In genomic region chr6:48111143-48111506, GRCh38 we compare ENCODE assay signal across 9 cellular contexts. TPM values are rescaled to one million over a fixed set of nuclear protein-coding genes. Genes with fewer than 3 reads are reported as not detected.
DNase-seq lines count a peak whose midpoint lies in the region; ATAC-seq and TF ChIP-seq lines count a peak whose summit lies in the region.
"Had no signal": no experiment of that assay in that cellular context is flagged by ENCODE, and none has a peak within 500 bp of the region (broad histone marks: within the 10 kb centered on the region; RNA-seq: fewer than 3 reads in every experiment).

Gene PTCHD4, minus strand, starts transcription at chr6:48111197. Its CDS starts 42,240 bp downstream, at chr6:48068957.

- no peaks in the 10 kb centered on the region for H3K27me3 Mint-ChIP-seq in activated CD4-positive, alpha-beta T cell treated with anti-CD3 and anti-CD28 coated beads for 36 hours

- H3K9me3 ChIP-seq in HUES6 (ENCODE audit: control insufficient read depth, insufficient read depth, low read depth, low read length) = no peaks in the 10 kb centered on the region

- CTCF ChIA-PET in activated CD4-positive, alpha-beta T cell treated with anti-CD3 and anti-CD28 coated beads for 36 hours (lab: Charles Lee) = no interaction called here

- no peak within 1 kb of the TSS for H3K4me3 Mint-ChIP-seq in activated CD4-positive, alpha-beta T cell treated with anti-CD3 and anti-CD28 coated beads for 36 hours

- POLR2A ChIA-PET in activated CD4-positive, alpha-beta T cell treated with anti-CD3 and anti-CD28 coated beads for 36 hours (lab: Charles Lee) = no interaction called here

- no peak for ATAC-seq in activated CD4-positive, alpha-beta T cell treated with anti-CD3 and anti-CD28 coated beads for 36 hours

- DNase-seq in AG10803 (ENCODE audit: low read depth) = peak; percentile 33
- peak; percentile 91 for DNase-seq in astrocyte of the hippocampus (ENCODE audit: low read depth, low spot score)
- peak; percentile 89 for DNase-seq in islet precursor cell
- no peak for DNase-seq in activated CD4-positive, alpha-beta T cell treated with anti-CD3 and anti-CD28 coated beads for 36 hours
- no peak for DNase-seq in HK-2 (ENCODE audit: unreplicated experiment)
- no peak for DNase-seq in activated CD8-positive, alpha-beta memory T cell treated with anti-CD3 and anti-CD28 coated beads for 24 hours
- no peak for DNase-seq in NCI-H524 (lab: John Stamatoyannopoulos, UW)
- DNase-seq: effector memory CD4-positive, alpha-beta T cell had no signal

- intact Hi-C loops in activated CD4-positive, alpha-beta T cell treated with anti-CD3 and anti-CD28 coated beads for 36 hours (cut with DNase I, micrococcal nuclease) = no loop called here

- no peaks in the 10 kb centered on the region for H3K9me3 Mint-ChIP-seq in activated CD4-positive, alpha-beta T cell treated with anti-CD3 and anti-CD28 coated beads for 36 hours (ENCODE audit: low read depth)

- H3K9ac ChIP-seq in HUES6 (ENCODE audit: low read length) = peak within 1 kb of the TSS; percentile 95

- no peak for TF ChIP-seq CTCF in AG10803 (conservative IDR thresholded peaks at IDR 0.05; ENCODE audit: low read length)

- no peaks in the 10 kb centered on the region; the same call in 1 of the 2 replicates for H3K36me3 ChIP-seq in HUES6 (ENCODE audit: control insufficient read depth, insufficient read depth, low read length)

- no peak within 1 kb of the TSS for H3K27ac Mint-ChIP-seq in activated CD4-positive, alpha-beta T cell treated with anti-CD3 and anti-CD28 coated beads for 36 hours

- H3K4me1 ChIP-seq in HUES6 (ENCODE audit: control insufficient read depth, insufficient read depth, low read length) = peaks cover 27% of the 10 kb centered on the region

- no peaks in the 10 kb centered on the region for H3K4me1 Mint-ChIP-seq in activated CD4-positive, alpha-beta T cell treated with anti-CD3 and anti-CD28 coated beads for 36 hours

- H3K4me3 ChIP-seq in AG10803 (ENCODE audit: low read length) = peak within 1 kb of the TSS; percentile 39
- peak within 1 kb of the TSS; percentile 82 for H3K4me3 ChIP-seq in HUES6 (ENCODE audit: low read depth, low read length)

- H3K27me3 ChIP-seq in HUES6 (ENCODE audit: control insufficient read depth, insufficient read depth, low read length) = no peaks in the 10 kb centered on the region

- no peaks in the 10 kb centered on the region for H3K36me3 Mint-ChIP-seq in activated CD4-positive, alpha-beta T cell treated with anti-CD3 and anti-CD28 coated beads for 36 hours (ENCODE audit: low read depth)

- H3K27ac ChIP-seq in HUES6 (ENCODE audit: low read depth, low read length) = peak within 1 kb of the TSS; percentile 91

RNA-seq across cellular contexts. Expression of gene PTCHD4, which starts in this region (rescaled TPM):
- total RNA-seq in activated CD4-positive, alpha-beta T cell treated with anti-CD3 and anti-CD28 coated beads for 36 hours = not detected

Comparison
In these comparisons a context has a peak if more than half of its experiments do, and no peak if none do; other contexts are left out.
1. DNase-seq: peak in AG10803 (single experiment), astrocyte of the hippocampus (single experiment) and islet precursor cell (single experiment); none in activated CD4-positive, alpha-beta T cell treated with anti-CD3 and anti-CD28 coated beads for 36 hours (single experiment), HK-2 (single experiment), activated CD8-positive, alpha-beta memory T cell treated with anti-CD3 and anti-CD28 coated beads for 24 hours (single experiment) and NCI-H524 (0 of 2).